Comparison of ENCODE assay signal across 2 cellular contexts in the genomic region with DNA sequence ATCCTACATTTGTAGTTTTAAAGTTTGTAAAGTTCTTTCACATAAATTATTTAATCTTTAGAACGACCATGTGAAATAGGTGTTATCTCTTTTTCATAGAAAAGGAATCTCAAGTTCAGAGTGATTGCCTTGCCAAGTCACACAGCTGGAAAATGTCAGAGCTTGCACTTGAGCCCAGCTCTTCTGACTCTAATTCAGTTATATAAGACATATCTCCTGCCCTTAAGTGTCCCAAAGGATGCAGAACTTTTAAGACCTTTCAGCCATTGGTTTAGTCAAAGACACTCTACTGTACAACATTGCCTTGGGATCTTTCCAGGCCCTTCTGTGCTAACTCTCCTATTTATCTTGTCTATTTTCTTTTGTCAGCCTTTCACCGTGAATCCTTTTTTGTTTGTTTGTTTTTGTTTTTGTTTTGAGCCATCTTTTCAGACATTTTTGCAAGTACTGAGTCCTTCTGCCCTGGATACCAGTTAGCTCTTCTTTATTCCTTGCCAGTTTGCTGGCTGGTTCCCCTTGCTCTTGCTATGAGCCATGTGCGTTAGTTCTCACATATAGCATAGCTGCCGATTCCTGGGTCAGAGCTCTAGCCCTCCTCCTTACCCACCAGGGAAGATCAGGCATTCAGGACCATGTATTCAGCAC.
TF ChIP-seq lines count a peak whose summit lies in the region.

No MANE protein-coding gene starts in this region.

TF ChIP-seq in IMR-90, 13 proteins besides CTCF, POLR2A, EP300 and RAD21:
- TF ChIP-seq, protein P1, sequence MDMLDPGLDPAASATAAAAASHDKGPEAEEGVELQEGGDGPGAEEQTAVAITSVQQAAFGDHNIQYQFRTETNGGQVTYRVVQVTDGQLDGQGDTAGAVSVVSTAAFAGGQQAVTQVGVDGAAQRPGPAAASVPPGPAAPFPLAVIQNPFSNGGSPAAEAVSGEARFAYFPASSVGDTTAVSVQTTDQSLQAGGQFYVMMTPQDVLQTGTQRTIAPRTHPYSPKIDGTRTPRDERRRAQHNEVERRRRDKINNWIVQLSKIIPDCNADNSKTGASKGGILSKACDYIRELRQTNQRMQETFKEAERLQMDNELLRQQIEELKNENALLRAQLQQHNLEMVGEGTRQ (IDR thresholded peaks at IDR 0.05; ENCODE audit: low read depth, low read length), result no peak
- TF ChIP-seq SMC3 (IDR thresholded peaks at IDR 0.05; ENCODE audit: low read depth, low read length), result no peak
- TF ChIP-seq RCOR1 (IDR thresholded peaks at IDR 0.05; ENCODE audit: insufficient replicate concordance, low read length), result no peak
- no peak for TF ChIP-seq FOS (IDR thresholded peaks at IDR 0.05; ENCODE audit: low read depth, low read length)
- TF ChIP-seq MAZ (IDR thresholded peaks at IDR 0.05; ENCODE audit: borderline replicate concordance, low read depth, low read length), result no peak
- TF ChIP-seq, protein P2, sequence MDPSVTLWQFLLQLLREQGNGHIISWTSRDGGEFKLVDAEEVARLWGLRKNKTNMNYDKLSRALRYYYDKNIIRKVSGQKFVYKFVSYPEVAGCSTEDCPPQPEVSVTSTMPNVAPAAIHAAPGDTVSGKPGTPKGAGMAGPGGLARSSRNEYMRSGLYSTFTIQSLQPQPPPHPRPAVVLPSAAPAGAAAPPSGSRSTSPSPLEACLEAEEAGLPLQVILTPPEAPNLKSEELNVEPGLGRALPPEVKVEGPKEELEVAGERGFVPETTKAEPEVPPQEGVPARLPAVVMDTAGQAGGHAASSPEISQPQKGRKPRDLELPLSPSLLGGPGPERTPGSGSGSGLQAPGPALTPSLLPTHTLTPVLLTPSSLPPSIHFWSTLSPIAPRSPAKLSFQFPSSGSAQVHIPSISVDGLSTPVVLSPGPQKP (IDR thresholded peaks at IDR 0.05; ENCODE audit: borderline replicate concordance, low read depth, low read length), result no peak
- TF ChIP-seq MXI1 (IDR thresholded peaks at IDR 0.05; ENCODE audit: borderline replicate concordance, low read depth, low read length), result no peak
- no peak for TF ChIP-seq MAFK (IDR thresholded peaks at IDR 0.05; ENCODE audit: low read depth, low read length)
- no peak for TF ChIP-seq BHLHE40 (IDR thresholded peaks at IDR 0.05; ENCODE audit: low read depth, low read length)
- TF ChIP-seq NFE2L2 (IDR thresholded peaks at IDR 0.05; ENCODE audit: low read depth, low read length), result no peak
- no peak for TF ChIP-seq RFX5 (IDR thresholded peaks at IDR 0.05; ENCODE audit: low read depth, low read length)
- no peak for TF ChIP-seq CHD1 (IDR thresholded peaks at IDR 0.05; ENCODE audit: low read depth, low read length)
- TF ChIP-seq CEBPB (IDR thresholded peaks at IDR 0.05; ENCODE audit: low read depth, low read length), result no peak

TF ChIP-seq in H1, 55 proteins besides CTCF, POLR2A, EP300 and RAD21:
- TF ChIP-seq, protein P1 (IDR thresholded peaks at IDR 0.05; ENCODE audit: low read length), result no peak
- TF ChIP-seq PHF8 (conservative IDR thresholded peaks at IDR 0.05; ENCODE audit: low read depth, low read length), result no peak
- TF ChIP-seq, protein P3, sequence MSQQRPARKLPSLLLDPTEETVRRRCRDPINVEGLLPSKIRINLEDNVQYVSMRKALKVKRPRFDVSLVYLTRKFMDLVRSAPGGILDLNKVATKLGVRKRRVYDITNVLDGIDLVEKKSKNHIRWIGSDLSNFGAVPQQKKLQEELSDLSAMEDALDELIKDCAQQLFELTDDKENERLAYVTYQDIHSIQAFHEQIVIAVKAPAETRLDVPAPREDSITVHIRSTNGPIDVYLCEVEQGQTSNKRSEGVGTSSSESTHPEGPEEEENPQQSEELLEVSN (IDR thresholded peaks at IDR 0.05), result no peak
- no peak for TF ChIP-seq JUN (IDR thresholded peaks at IDR 0.05; ENCODE audit: low read depth, low read length)
- TF ChIP-seq BCL11A (IDR thresholded peaks at IDR 0.05; ENCODE audit: low read depth in 2 of 2, low read length in 2 of 2), result no peak
- no peak for TF ChIP-seq FOSL1 (IDR thresholded peaks at IDR 0.05; ENCODE audit: insufficient read depth, low read depth, low read length)
- TF ChIP-seq, protein P4, sequence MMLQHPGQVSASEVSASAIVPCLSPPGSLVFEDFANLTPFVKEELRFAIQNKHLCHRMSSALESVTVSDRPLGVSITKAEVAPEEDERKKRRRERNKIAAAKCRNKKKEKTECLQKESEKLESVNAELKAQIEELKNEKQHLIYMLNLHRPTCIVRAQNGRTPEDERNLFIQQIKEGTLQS (IDR thresholded peaks at IDR 0.05; ENCODE audit: insufficient read depth, low read depth, low read length), result no peak
- TF ChIP-seq CREB1 (IDR thresholded peaks at IDR 0.05), result no peak
- TF ChIP-seq, protein P5, sequence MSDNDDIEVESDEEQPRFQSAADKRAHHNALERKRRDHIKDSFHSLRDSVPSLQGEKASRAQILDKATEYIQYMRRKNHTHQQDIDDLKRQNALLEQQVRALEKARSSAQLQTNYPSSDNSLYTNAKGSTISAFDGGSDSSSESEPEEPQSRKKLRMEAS (IDR thresholded peaks at IDR 0.05), result no peak
- no peak for TF ChIP-seq GTF2F1 (IDR thresholded peaks at IDR 0.05; ENCODE audit: borderline replicate concordance, low read depth, low read length)
